21 cellular contexts compared by ENCODE assay signal in the genomic region with DNA sequence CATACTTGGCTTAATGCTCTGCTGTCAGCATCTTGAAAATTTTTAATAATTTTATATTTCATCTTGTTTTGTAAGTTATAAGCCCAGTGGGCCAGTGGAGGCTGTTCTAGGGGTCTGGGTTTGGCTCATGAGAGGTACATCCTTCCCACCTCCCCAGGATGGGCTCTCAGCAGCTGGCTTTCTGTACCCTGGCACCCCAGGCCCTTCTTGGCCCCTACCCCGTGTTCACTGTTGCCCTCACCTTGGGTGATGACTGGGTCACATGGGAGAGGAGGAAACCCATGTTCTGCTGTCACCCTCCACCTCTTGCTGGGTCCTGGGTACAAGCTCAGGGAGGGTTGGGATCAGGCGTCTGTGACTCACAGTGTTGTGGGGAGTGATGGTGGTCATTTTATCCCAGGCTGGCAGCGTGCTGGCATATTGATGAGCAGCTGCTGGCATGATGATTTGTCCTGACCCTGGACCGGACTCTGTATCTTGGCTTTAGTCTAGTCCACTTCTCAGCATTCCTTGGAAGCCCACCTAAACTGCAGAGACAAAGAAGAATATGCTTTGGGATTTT. TPM values are rescaled to one million over a fixed set of nuclear protein-coding genes. Genes with fewer than 3 reads are reported as not detected.
DNase-seq lines count a peak whose midpoint lies in the region; ATAC-seq, FAIRE-seq and TF ChIP-seq lines count a peak whose summit lies in the region.
"Had no signal": no experiment of that assay in that cellular context is flagged by ENCODE, and none has a peak within 500 bp of the region (broad histone marks: within the 10 kb centered on the region; RNA-seq: fewer than 3 reads in every experiment).

No MANE protein-coding gene starts in this region.

- H3K9me3 Mint-ChIP-seq in CD4-positive, CD25-positive, alpha-beta regulatory T cell, result peaks cover 0 to 2% (median 0%) of the 10 kb centered on the region in 7 donors
- H3K9me3 Mint-ChIP-seq: GM23338 had no signal

- no peak for DNase-seq in CD4-positive, CD25-positive, alpha-beta regulatory T cell
- no peak for DNase-seq in GM12878 (ENCODE audit: low read depth, low spot score)
- DNase-seq in gastrocnemius medialis, result peak; percentile 78 to 88
- no peak for DNase-seq in RKO (ENCODE audit: low spot score)
- DNase-seq in NCI-H2227 (lab: John Stamatoyannopoulos, UW; ENCODE audit: unreplicated experiment), result no peak
- DNase-seq: DMS53, NCI-H1048, NCI-H1436 treated with DMSO at 0.1 percent for 48 hours, NCI-H2081 treated with DMSO at 0.1 percent for 48 hours, NCI-H2227 treated with DMSO at 0.1 percent for 48 hours, NCI-H524, Peyer's patch, Right ventricle myocardium superior had no signal

- H4K20me1 ChIP-seq in Loucy (ENCODE audit: insufficient read depth, low read length, poor library complexity, severe bottlenecking) (no peaks in the 10 kb centered on the region), GM12878 (ENCODE audit: control insufficient read depth, insufficient read depth) (no peaks in the 10 kb centered on the region)
- H4K20me1 ChIP-seq: BLaER1 had no signal

- no peaks in the 10 kb centered on the region for H3K9me2 ChIP-seq in Loucy (replicated peaks; ENCODE audit: low read depth, low read length)

- POLR2A ChIA-PET in GM12878 (lab: Charles Lee), result no interaction called here

- H3K4me2 ChIP-seq in Loucy (ENCODE audit: low read depth, low read length, poor library complexity, severe bottlenecking), result peak overlapping the region; percentile 20
- peak overlapping the region; percentile 4; the same call in 1 of the 2 replicates for H3K4me2 ChIP-seq in GM12878 (ENCODE audit: control insufficient read depth, insufficient read depth)
- H3K4me2 ChIP-seq: GM23338 had no signal

- BruUV-seq in GM12878 (replicated peaks; lab: Mats Ljungman, UMichigan), result no TSS peak

- H3K4me3 Mint-ChIP-seq in CD4-positive, CD25-positive, alpha-beta regulatory T cell, result peak overlapping the region in 1 of 4 donors; percentile 11
- H3K4me3 Mint-ChIP-seq: GM23338 had no signal

- intact Hi-C loops in GM12878 (cut with micrococcal nuclease; ENCODE audit: unreplicated experiment), result no loop called here
- intact Hi-C loops in gastrocnemius medialis (cut with DNase I; ENCODE audit: low total_unique reads), result loop anchor here (5.0 kb wide), 4 partner anchors 90 to 525 kb away; partner anchors contain the start of gene TRAF3IP2

- H3K27me3 ChIP-seq in CD4-positive, CD25-positive, alpha-beta regulatory T cell (ENCODE audit: control insufficient read depth, insufficient read depth, low read length), result no peaks in the 10 kb centered on the region
- no peaks in the 10 kb centered on the region for H3K27me3 ChIP-seq in Loucy (ENCODE audit: insufficient read depth, low read length, poor library complexity, severe bottlenecking)
- no peaks in the 10 kb centered on the region for H3K27me3 ChIP-seq in GM12878 (replicated peaks in 1 of 2; ENCODE audit: control insufficient read depth in 2 of 2, insufficient read depth in 2 of 2, low read length in 1 of 2)
- H3K27me3 ChIP-seq in gastrocnemius medialis, result no peaks in the 10 kb centered on the region
- H3K27me3 ChIP-seq: BLaER1, Peyer's patch had no signal

- RAD21 ChIA-PET in GM12878 (lab: Charles Lee; ENCODE audit: unreplicated experiment), result no interaction called here

- peaks cover 0 to 27% (median 16%) of the 10 kb centered on the region in 4 donors for H3K4me1 Mint-ChIP-seq in CD4-positive, CD25-positive, alpha-beta regulatory T cell

- H3K4me1 ChIP-seq in CD4-positive, CD25-positive, alpha-beta regulatory T cell (ENCODE audit: control insufficient read depth, insufficient read depth, low read length, poor library complexity, severe bottlenecking), result peaks cover 16% of the 10 kb centered on the region
- H3K4me1 ChIP-seq in Loucy (ENCODE audit: insufficient read depth, low read length, poor library complexity, severe bottlenecking) (peaks cover 16% of the 10 kb centered on the region), GM12878 (ENCODE audit: control insufficient read depth, insufficient read depth, low read length) (peaks cover 6% of the 10 kb centered on the region), gastrocnemius medialis (peaks cover 35 to 54% of the 10 kb centered on the region in 2 donors)
- H3K4me1 ChIP-seq: Peyer's patch had no signal

- no peaks in the 10 kb centered on the region for H3K27me3 Mint-ChIP-seq in CD4-positive, CD25-positive, alpha-beta regulatory T cell

- peaks cover 10% of the 10 kb centered on the region for H3K36me3 Mint-ChIP-seq in CD4-positive, CD25-positive, alpha-beta regulatory T cell

- peaks cover 2% of the 10 kb centered on the region for H3K36me3 ChIP-seq in CD4-positive, CD25-positive, alpha-beta regulatory T cell (ENCODE audit: control insufficient read depth, insufficient read depth, low read length)
- H3K36me3 ChIP-seq in Loucy (ENCODE audit: insufficient read depth, low read length) (peaks cover 15% of the 10 kb centered on the region), GM12878 (ENCODE audit: control insufficient read depth in 2 of 2, insufficient read depth in 2 of 2, low read length in 1 of 2) (no peaks in the 10 kb centered on the region), gastrocnemius medialis (no peaks in the 10 kb centered on the region)
- H3K36me3 ChIP-seq: BLaER1, Peyer's patch had no signal

- TF ChIP-seq RAD21 in GM12878 (IDR thresholded peaks at IDR 0.05; ENCODE audit: insufficient read depth, low read depth, low read length), result no peak

- H3K79me2 ChIP-seq in Loucy (ENCODE audit: insufficient read depth, low read length) (peaks cover 45% of the 10 kb centered on the region), GM12878 (ENCODE audit: control insufficient read depth, insufficient read depth, low read length) (no peaks in the 10 kb centered on the region)

- no peak for TF ChIP-seq CTCF in Loucy (conservative IDR thresholded peaks at IDR 0.05; ENCODE audit: low read length)
- no peak for TF ChIP-seq CTCF in GM12878 (IDR thresholded peaks at IDR 0.05 in 2 of 3, conservative IDR thresholded peaks at IDR 0.05 in 1 of 3; ENCODE audit: control insufficient read depth in 2 of 3, extremely low read depth in 1 of 3, insufficient read depth in 1 of 3, low read depth in 3 of 3, low read length in 3 of 3)
- TF ChIP-seq CTCF in gastrocnemius medialis (IDR thresholded peaks at IDR 0.05 in 4 of 5, conservative IDR thresholded peaks at IDR 0.05 in 1 of 5), result no peak

- peak overlapping the region in 2 of 3 donors; percentile 83 to 87 for H3K27ac Mint-ChIP-seq in CD4-positive, CD25-positive, alpha-beta regulatory T cell
- H3K27ac Mint-ChIP-seq: GM23338 had no signal

- CTCF ChIA-PET in GM12878 (lab: Yijun Ruan, JAX), result interaction anchor here (1.0 kb wide), 1 partner anchor 72 kb away, joined by 3 read pairs; no protein-coding TSS in a partner anchor

- no peak overlapping the region for H2AFZ ChIP-seq in Loucy (ENCODE audit: low read length)
- H2AFZ ChIP-seq in GM12878 (ENCODE audit: control insufficient read depth, low read depth, low read length), result no peak overlapping the region
- H2AFZ ChIP-seq: GM23338 had no signal

- H3K9ac ChIP-seq in Loucy (ENCODE audit: low read depth, low read length, poor library complexity, severe bottlenecking) (no peak overlapping the region), GM12878 (ENCODE audit: control insufficient read depth, insufficient read depth, low read length) (no peak overlapping the region)
- H3K9ac ChIP-seq: BLaER1 had no signal

- ATAC-seq in CD4-positive, CD25-positive, alpha-beta regulatory T cell (ENCODE audit: low read depth in 2 of 2), result no peak
- ATAC-seq in GM12878 (peak; percentile 15; the same call in 1 of the 3 replicates), gastrocnemius medialis (peak; percentile 61 to 77), GM18868 (IDR thresholded peaks at IDR 0.05; ENCODE audit: unreplicated experiment) (no peak), GM19324 (IDR thresholded peaks at IDR 0.05; ENCODE audit: low FRiP score, unreplicated experiment) (no peak)
- ATAC-seq: GM23338, HCT116 had no signal

- H3K27ac ChIP-seq in CD4-positive, CD25-positive, alpha-beta regulatory T cell (ENCODE audit: insufficient read depth, low read length, poor library complexity, severe bottlenecking), result no peak overlapping the region
- H3K27ac ChIP-seq in GM12878 (ENCODE audit: control insufficient read depth, insufficient read depth) (no peak overlapping the region), gastrocnemius medialis (peak overlapping the region; percentile 88 to 98 (median 92))
- H3K27ac ChIP-seq: BLaER1, Peyer's patch, SK-N-MC had no signal

- 14% methylated on average over 4 of the region's 4 CpGs for WGBS in GM12878 (ENCODE audit: insufficient coverage, insufficient replicate concordance, low lambda C conversion rate, missing lambda C conversion rate)

- FAIRE-seq in GM12878 (lab: Jason Lieb, UNC), result no peak
- FAIRE-seq: A204.1 had no signal

- H3K4me3 ChIP-seq in CD4-positive, CD25-positive, alpha-beta regulatory T cell (ENCODE audit: low read depth, low read length), result no peak overlapping the region
- H3K4me3 ChIP-seq in Loucy (ENCODE audit: low read length, poor library complexity, severe bottlenecking), result no peak overlapping the region
- H3K4me3 ChIP-seq in GM12878, result no peak overlapping the region
- H3K4me3 ChIP-seq in gastrocnemius medialis, result peak overlapping the region in 3 of 4 donors; percentile 21 to 48 (median 43)
- H3K4me3 ChIP-seq: BLaER1, GM23338, Peyer's patch, SK-N-MC had no signal

- SMC1A ChIA-PET in GM12878 (lab: Charles Lee; ENCODE audit: uncharacterized antibody, unreplicated experiment), result no interaction called here

- TF ChIP-seq POLR2A in GM12878 (IDR thresholded peaks at IDR 0.05; ENCODE audit: low read depth, low read length) (no peak), gastrocnemius medialis (IDR thresholded peaks at IDR 0.05) (peak; percentile 52 to 58)

- no peaks in the 10 kb centered on the region for H3F3A ChIP-seq in Loucy (ENCODE audit: low read depth)

- in situ Hi-C loops in GM12878 (cut with MboI), result no loop called here
- in situ Hi-C loops in gastrocnemius medialis (cut with MboI; ENCODE audit: low sequenced_read_pairs in 4 of 4), result loop anchor here in 1 of 4 donors (25.0 kb wide), 1 partner anchor 540 kb away; no protein-coding TSS in a partner anchor

- H3K9me3 ChIP-seq in CD4-positive, CD25-positive, alpha-beta regulatory T cell (ENCODE audit: control insufficient read depth in 2 of 2, low read length in 2 of 2), result no peaks in the 10 kb centered on the region
- 0 out of 2 replicates have a peak, but pooled peaks cover 7% of the 10 kb centered on the region for H3K9me3 ChIP-seq in Loucy (ENCODE audit: insufficient read depth, low read depth, low read length)
- H3K9me3 ChIP-seq in GM12878 (replicated peaks; ENCODE audit: control insufficient read depth, insufficient read depth, low read length), result no peaks in the 10 kb centered on the region
- H3K9me3 ChIP-seq in gastrocnemius medialis, result no peaks in the 10 kb centered on the region
- H3K9me3 ChIP-seq: BLaER1, Peyer's patch had no signal

- TF ChIP-seq EP300 in GM12878 (IDR thresholded peaks at IDR 0.05; ENCODE audit: borderline replicate concordance in 1 of 2, control insufficient read depth in 1 of 2, low read depth in 2 of 2, low read length in 2 of 2), result no peak

RNA-seq across cellular contexts. Expression of gene SLC16A10, which starts 34.6 kb away (rescaled TPM):
- 24.4 TPM for total RNA-seq in CD4-positive, CD25-positive, alpha-beta regulatory T cell
- polyA plus RNA-seq in CD4-positive, CD25-positive, alpha-beta regulatory T cell, result 10 to 100 TPM; 31.3 to 39.3 (median 32.6) TPM
- 22.9 and 29.3 TPM in 2 replicates for total RNA-seq in GM12878 (2013; cell fraction: nucleolus; rRNA removed)
- total RNA-seq in GM12878 (2014; rRNA removed), result 11.5 and 19.0 TPM in 2 replicates
- 7.7 and 8.1 TPM in 2 replicates for total RNA-seq in GM12878 (2014; rRNA removed; fragmentation: Illumina TruSeq; extraction: Trizol)
- 10.6 and 11.0 TPM in 2 replicates for total RNA-seq in GM12878 (2021)
- 3.5 TPM for polyA plus RNA-seq in GM12878 (2011; ENCODE audit: low read depth)
- polyA plus RNA-seq in GM12878 (2011; rRNA removed), result 6.6 and 9.8 TPM in 2 replicates
- polyA plus RNA-seq in GM12878 (2011; cell fraction: cytosol; rRNA removed), result 6.0 and 7.2 TPM in 2 replicates
- polyA plus RNA-seq in GM12878 (2011; cell fraction: nucleus; rRNA removed), result 5.9 and 6.4 TPM in 2 replicates
- 4.4 and 5.1 TPM in 2 replicates for polyA plus RNA-seq in GM12878 (2012)
- polyA plus RNA-seq in GM12878 (2014; fragmentation: Illumina TruSeq; extraction: Trizol), result 7.9 and 8.2 TPM in 2 replicates
- 1 to 10 TPM; 2.5 to 3.6 TPM for polyA plus RNA-seq in GM12878 (2014; fragmentation: Nextera tagmentation; extraction: Ambion mirVana)
- 7.5 TPM in 2 replicates for polyA plus RNA-seq in GM12878 (2014; rRNA removed)
- 1 to 10 TPM; 2.3 to 8.5 TPM for polyA plus RNA-seq in GM12878 (2016; fragmentation: Nextera tagmentation; extraction: Ambion mirVana)
- 25.4 and 32.6 TPM in 2 replicates for polyA minus RNA-seq in GM12878 (2011; rRNA and poly(A)+ RNA removed)
- polyA minus RNA-seq in GM12878 (2011; cell fraction: cytosol; rRNA and poly(A)+ RNA removed), result 4.8 and 8.3 TPM in 2 replicates
- polyA minus RNA-seq in GM12878 (2011; cell fraction: nucleus; rRNA and poly(A)+ RNA removed), result 8.6 and 13.4 TPM in 2 replicates
- total RNA-seq in gastrocnemius medialis, result 100 to 1,000 TPM in 3 of 4 donors, 10 to 100 TPM in 1; 81.5 to 167 (median 144) TPM

Comparison
In these comparisons a context has a peak if more than half of its experiments do, and no peak if none do; other contexts are left out.
1. ATAC-seq: peak in GM12878 (single experiment) and gastrocnemius medialis (2 of 2); none in CD4-positive, CD25-positive, alpha-beta regulatory T cell (0 of 2), GM18868 (single experiment) and GM19324 (single experiment).
2. DNase-seq: peak in gastrocnemius medialis (2 of 2); none in CD4-positive, CD25-positive, alpha-beta regulatory T cell (0 of 3), GM12878 (single experiment), RKO (single experiment) and NCI-H2227 (single experiment).
3. H3K27ac ChIP-seq: peak in gastrocnemius medialis (4 of 4); none in CD4-positive, CD25-positive, alpha-beta regulatory T cell (single experiment) and GM12878 (single experiment).
4. H3K4me3 ChIP-seq: peak in gastrocnemius medialis (3 of 4); none in CD4-positive, CD25-positive, alpha-beta regulatory T cell (single experiment), Loucy (single experiment) and GM12878 (single experiment).